21 cellular contexts compared by ENCODE assay signal in genomic region chr5:167512111-167512510, GRCh38.
A peak's percentile ranks its signal among the peaks of the same experiment; 100 is the strongest.
DNase-seq lines count a peak whose midpoint lies in the region; ATAC-seq and TF ChIP-seq lines count a peak whose summit lies in the region.
"Had no signal": no experiment of that assay in that cellular context is flagged by ENCODE, and none has a peak within 500 bp of the region (broad histone marks: within the 10 kb centered on the region; RNA-seq: fewer than 3 reads in every experiment).

No MANE protein-coding gene starts in this region.

- peak; percentile 2 for DNase-seq in AG10803 (ENCODE audit: low read depth)
- no peak for DNase-seq in GM23338 (ENCODE audit: low spot score)
- DNase-seq in epithelial cell of proximal tubule (ENCODE audit: low read depth): peak; percentile 27
- peak; percentile 79 for DNase-seq in renal cortical epithelial cell (ENCODE audit: low read depth)
- DNase-seq in head of caudate nucleus: no peak
- DNase-seq in stimulated activated CD4-positive, alpha-beta T cell treated with anti-CD3 and anti-CD28 coated beads, Interleukin-2, amount 100 ng/mL, for 48 hours: no peak
- DNase-seq: Caco-2; CD4-positive, CD25-positive, alpha-beta regulatory T cell; CD8-positive, alpha-beta T cell; DMS 273 treated with DMSO at 0.1 percent for 48 hours; DMS79; EL; GDM1; GOT3; HFFc6 had no signal

- no peaks in the 10 kb centered on the region for H3K9me3 Mint-ChIP-seq in GM23338
- H3K9me3 Mint-ChIP-seq: HFFc6 had no signal

- no peaks in the 10 kb centered on the region for H4K20me1 ChIP-seq in GM23338 (replicated peaks; ENCODE audit: insufficient read depth)
- H4K20me1 ChIP-seq: BLaER1 had no signal

- no peak overlapping the region for H3K27ac ChIP-seq in GM23338 (ENCODE audit: low read depth)
- H3K27ac ChIP-seq: BLaER1, C4-2B had no signal

- no peaks in the 10 kb centered on the region for H3K36me3 Mint-ChIP-seq in GM23338 (ENCODE audit: low read depth)
- H3K36me3 Mint-ChIP-seq: CD4-positive, CD25-positive, alpha-beta regulatory T cell; CD8-positive, alpha-beta T cell had no signal

- peaks cover 37% of the 10 kb centered on the region for H3K4me1 ChIP-seq in GM23338 (ENCODE audit: insufficient read depth)
- H3K4me1 ChIP-seq: Caco-2 had no signal

- no peak overlapping the region; the same call in none of the 2 replicates for H3K27ac Mint-ChIP-seq in GM23338
- H3K27ac Mint-ChIP-seq: B cell; CD4-positive, CD25-positive, alpha-beta regulatory T cell; CD8-positive, alpha-beta T cell; HFFc6 had no signal

- peaks cover 1% of the 10 kb centered on the region for H3K27me3 Mint-ChIP-seq in GM23338 (ENCODE audit: insufficient read depth, low read depth, poor library complexity)
- H3K27me3 Mint-ChIP-seq: B cell; CD4-positive, CD25-positive, alpha-beta regulatory T cell had no signal

- no peak overlapping the region for H2AFZ ChIP-seq in GM23338

- ATAC-seq in GM23338 (no peak), GM18867 (IDR thresholded peaks at IDR 0.05; ENCODE audit: unreplicated experiment) (no peak)
- ATAC-seq: CD8-positive, alpha-beta T cell; GM12878 had no signal

- peak overlapping the region; percentile 16; the same call in 1 of the 2 replicates for H3K4me2 ChIP-seq in GM23338
- H3K4me2 ChIP-seq: BLaER1 had no signal

- H3K36me3 ChIP-seq in GM23338 (ENCODE audit: insufficient read depth): no peaks in the 10 kb centered on the region
- H3K36me3 ChIP-seq: BLaER1, HAP-1 had no signal

- H3K4me3 ChIP-seq in AG10803 (ENCODE audit: low read length) (no peak overlapping the region), GM23338 (no peak overlapping the region), epithelial cell of proximal tubule (ENCODE audit: low read depth, low read length) (no peak overlapping the region)
- H3K4me3 ChIP-seq: BLaER1, GM12878, HAP-1 had no signal

- H3K4me3 Mint-ChIP-seq in GM23338: no peak overlapping the region
- H3K4me3 Mint-ChIP-seq: B cell; CD4-positive, CD25-positive, alpha-beta regulatory T cell; CD8-positive, alpha-beta T cell; HFFc6 had no signal

- H3K27me3 ChIP-seq in GM23338 (ENCODE audit: insufficient read depth): no peaks in the 10 kb centered on the region
- H3K27me3 ChIP-seq: BLaER1 had no signal

- intact Hi-C loops in head of caudate nucleus (cut with DNase I): no loop called here

- H3F3A ChIP-seq in GM23338 (replicated peaks; ENCODE audit: low read depth): no peaks in the 10 kb centered on the region

- H3K79me2 ChIP-seq in GM23338 (replicated peaks; ENCODE audit: insufficient read depth): no peaks in the 10 kb centered on the region

- no peak for TF ChIP-seq CTCF in AG10803 (conservative IDR thresholded peaks at IDR 0.05; ENCODE audit: low read length)
- TF ChIP-seq CTCF in GM23338 (conservative IDR thresholded peaks at IDR 0.05; ENCODE audit: low read depth in 2 of 2): no peak
- no peak for TF ChIP-seq CTCF in epithelial cell of proximal tubule (conservative IDR thresholded peaks at IDR 0.05; ENCODE audit: low read depth, low read length)

- peaks cover 48% of the 10 kb centered on the region for H3K4me1 Mint-ChIP-seq in GM23338
- H3K4me1 Mint-ChIP-seq: B cell; CD4-positive, CD25-positive, alpha-beta regulatory T cell had no signal

- no peaks in the 10 kb centered on the region for H3K9me2 ChIP-seq in GM23338 (ENCODE audit: insufficient read depth)

TF ChIP-seq in GM23338, 12 proteins besides CTCF, POLR2A, EP300 and RAD21:
- TF ChIP-seq NANOG (IDR thresholded peaks at IDR 0.05; ENCODE audit: borderline replicate concordance): no peak
- TF ChIP-seq ZNF114 (CRISPR knock-in tag; IDR thresholded peaks at IDR 0.05): no peak
- no peak for TF ChIP-seq ZNF462 (CRISPR knock-in tag; IDR thresholded peaks at IDR 0.05)
- no peak for TF ChIP-seq POLR2AphosphoS5 (IDR thresholded peaks at IDR 0.05; ENCODE audit: low read depth)
- no peak for TF ChIP-seq JUNB (IDR thresholded peaks at IDR 0.05; ENCODE audit: unreplicated experiment)
- no peak for TF ChIP-seq STAT1 (IDR thresholded peaks at IDR 0.05; ENCODE audit: unreplicated experiment)
- no peak for TF ChIP-seq ZNF331 (CRISPR knock-in tag; IDR thresholded peaks at IDR 0.05; ENCODE audit: low read depth)

Comparison
In these comparisons a context has a peak if more than half of its experiments do, and no peak if none do; other contexts are left out.
1. DNase-seq: peak in AG10803 (single experiment), epithelial cell of proximal tubule (single experiment) and renal cortical epithelial cell (single experiment); none in GM23338 (single experiment), head of caudate nucleus (0 of 42) and stimulated activated CD4-positive, alpha-beta T cell treated with anti-CD3 and anti-CD28 coated beads, Interleukin-2, amount 100 ng/mL, for 48 hours (0 of 2).